In the genomic region with DNA sequence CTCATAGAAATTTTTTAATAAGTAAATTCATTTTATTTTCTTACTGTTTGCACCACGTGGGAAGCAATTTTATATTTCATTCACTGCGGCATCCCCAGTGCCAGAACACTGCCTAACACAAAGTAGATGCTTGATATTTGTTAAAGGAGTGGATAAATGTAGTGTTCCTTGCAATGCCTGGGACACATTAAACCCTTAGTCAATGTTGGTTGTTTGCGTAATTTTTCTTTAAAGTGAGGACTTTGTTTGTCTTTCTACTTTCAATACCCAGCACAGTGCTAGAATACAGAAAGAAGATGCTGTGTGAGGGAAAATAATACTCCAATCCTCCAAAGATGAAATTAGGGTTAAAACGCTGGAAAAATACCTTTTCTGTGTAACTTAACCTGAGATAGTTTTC, we compare ENCODE assay signal across 30 cellular contexts.
"Had no signal": no experiment of that assay in that cellular context is flagged by ENCODE, and none has a peak within 500 bp of the region (broad histone marks: within the 10 kb centered on the region; RNA-seq: fewer than 3 reads in every experiment).

No MANE protein-coding gene starts in this region.

- H3K4me1 ChIP-seq: ascending aorta had no signal

- H3K4me3 ChIP-seq: ascending aorta, cardiac muscle cell had no signal

- H3K9me3 ChIP-seq: ascending aorta had no signal

- H3K36me3 ChIP-seq: ascending aorta, cardiac muscle cell had no signal

- H3K27me3 ChIP-seq: ascending aorta, cardiac muscle cell had no signal

- H3K27ac ChIP-seq: ascending aorta, cardiac muscle cell, VCaP had no signal

- DNase-seq: activated B cell treated with CpG ODN at 0.5 μM for 24 hours; activated CD4-positive, alpha-beta memory T cell treated with anti-CD3 and anti-CD28 coated beads, Interleukin-2, amount 10 ng/mL, durations not matched to agents 7 days and 5 days; activated CD4-positive, alpha-beta T cell treated with anti-CD3 and anti-CD28 coated beads for 36 hours; activated CD4-positive, alpha-beta T cell treated with anti-CD3 and anti-CD28 coated beads for 48 hours; activated CD4-positive, alpha-beta T cell treated with anti-CD3 and anti-CD28 coated beads, Interleukin-2, amount 10 ng/mL, durations not matched to agents 7 days and 5 days; activated CD4-positive, alpha-beta T cell treated with anti-CD3 and anti-CD28 coated beads, Interleukin-2, amount 50 U/mL, for 48 hours; activated CD4-positive, CD25-positive, alpha-beta regulatory T cell treated with anti-CD3 and anti-CD28 coated beads, Interleukin-2, amount 50 U/mL, for 72 hours; activated CD8-positive, alpha-beta memory T cell treated with anti-CD3 and anti-CD28 coated beads for 24 hours; activated CD8-positive, alpha-beta memory T cell treated with anti-CD3 and anti-CD28 coated beads, Interleukin-2, amount 10 ng/mL, durations not matched to agents 7 days and 5 days; activated CD8-positive, alpha-beta memory T cell treated with anti-CD3 and anti-CD28 coated beads, Interleukin-2, amount 50 U/mL, for 48 hours; activated CD8-positive, alpha-beta T cell treated with anti-CD3 and anti-CD28 coated beads, Interleukin-2, amount 10 ng/mL, durations not matched to agents 7 days and 5 days; activated effector memory CD4-positive, alpha-beta T cell treated with anti-CD3 and anti-CD28 coated beads, Interleukin-2, amount 50 U/mL, for 16 hours; activated gamma-delta T cell treated with Interleukin-2 at 50 U/mL for 16 hours; activated naive CD4-positive, alpha-beta T cell; activated naive CD4-positive, alpha-beta T cell treated with anti-CD3 and anti-CD28 coated beads for 36 hours; activated naive CD4-positive, alpha-beta T cell treated with anti-CD3 and anti-CD28 coated beads, Interleukin-2, amount 50 U/mL, for 16 hours; activated naive CD8-positive, alpha-beta T cell treated with anti-CD3 and anti-CD28 coated beads for 36 hours; activated T-cell treated with anti-CD3 and anti-CD28 coated beads, Interleukin-2, amount 50 U/mL, for 1 hour; activated T-cell treated with anti-CD3 and anti-CD28 coated beads, Interleukin-2, amount 50 U/mL, for 4 hours; activated T-cell treated with anti-CD3 and anti-CD28 coated beads, Interleukin-2, amount 50 U/mL, for 72 hours; amygdala; anterior cingulate cortex; central memory CD4-positive, alpha-beta T cell; cerebellar nuclear complex; T-helper 1 cell; T-helper 2 cell; T-helper 9 cell had no signal
